8 cellular contexts compared by ENCODE assay signal in the genomic region with DNA sequence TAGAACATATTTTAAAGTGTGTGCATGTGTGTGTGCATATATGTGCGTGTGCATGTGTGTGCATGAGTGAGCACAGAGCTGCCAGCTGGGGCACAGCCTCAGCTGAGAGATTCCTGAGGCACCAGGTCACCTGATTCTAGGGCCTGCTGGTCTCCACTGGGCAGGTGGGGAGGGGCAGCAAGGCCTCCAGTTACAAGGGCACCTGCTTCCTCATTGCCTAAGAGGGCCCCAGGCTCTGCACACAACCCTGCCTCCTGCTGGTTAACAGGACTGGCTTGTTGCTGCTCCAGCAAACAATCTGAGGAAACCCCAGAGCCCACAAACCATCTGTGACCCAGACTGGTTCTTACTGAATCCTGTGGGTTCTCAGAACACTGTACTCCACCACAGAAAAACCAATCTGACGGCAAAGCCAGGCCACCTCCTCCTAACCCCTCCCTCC. TPM values are rescaled to one million over a fixed set of nuclear protein-coding genes. Genes with fewer than 3 reads are reported as not detected.
DNase-seq lines count a peak whose midpoint lies in the region; ATAC-seq, FAIRE-seq and TF ChIP-seq lines count a peak whose summit lies in the region.

No MANE protein-coding gene starts in this region.

- H3K9ac ChIP-seq in colonic mucosa (ENCODE audit: low read depth in 2 of 2, low read length in 2 of 2) = no peak overlapping the region

- peak; percentile 82 for ATAC-seq in HG03139 (IDR thresholded peaks at IDR 0.05; ENCODE audit: unreplicated experiment)
- peak; percentile 76 for ATAC-seq in activated CD4-positive, CD25-positive, alpha-beta regulatory T cell treated with anti-CD3 and anti-CD28 coated beads, Interleukin-2, amount 50 U/mL, for 24 hours

- H3K27ac Mint-ChIP-seq in nephron = peak overlapping the region; percentile 0 to 90 (median 67)

- H3K4me1 Mint-ChIP-seq in nephron = peaks cover 13% of the 10 kb centered on the region

- FAIRE-seq in GM19239 (lab: Jason Lieb, UNC) = peak; percentile 97

- no peaks in the 10 kb centered on the region for H3K36me3 ChIP-seq in colonic mucosa

- H3K4me3 ChIP-seq in colonic mucosa (no peak overlapping the region), coronary artery (no peak overlapping the region)

- H3K4me3 Mint-ChIP-seq in nephron = no peak overlapping the region

- intact Hi-C loops in colonic mucosa (cut with DNase I) = no loop called here

- no peaks in the 10 kb centered on the region for H3K9me3 Mint-ChIP-seq in nephron

- no peaks in the 10 kb centered on the region for H3K36me3 Mint-ChIP-seq in nephron (ENCODE audit: low read depth)

- no peaks in the 10 kb centered on the region for H3K27me3 ChIP-seq in colonic mucosa

- H3K27ac ChIP-seq in C4-2B = no peak overlapping the region
- no peak overlapping the region for H3K27ac ChIP-seq in colonic mucosa
- no peak overlapping the region for H3K27ac ChIP-seq in coronary artery

- no peaks in the 10 kb centered on the region for H3K4me1 ChIP-seq in colonic mucosa

- TF ChIP-seq CTCF in C4-2B (conservative IDR thresholded peaks at IDR 0.05) (peak; percentile 12), colonic mucosa (IDR thresholded peaks at IDR 0.05) (peak; percentile 16), nephron (IDR thresholded peaks at IDR 0.05; ENCODE audit: unreplicated experiment in 3 of 3) (peak in 2 of 3 experiments; percentile 20 to 47), coronary artery (IDR thresholded peaks at IDR 0.05) (no peak)

- DNase-seq in GM19239 (ENCODE audit: insufficient read length, low spot score) (no peak), NCI-H2171 treated with DMSO at 0.1 percent for 48 hours (lab: John Stamatoyannopoulos, UW) (peak; percentile 94), colonic mucosa (peak; percentile 77), coronary artery (ENCODE audit: low spot score) (no peak)

- H3K9me3 ChIP-seq in colonic mucosa = no peaks in the 10 kb centered on the region

- H3K27me3 Mint-ChIP-seq in nephron (ENCODE audit: low read depth) = peaks cover 3% of the 10 kb centered on the region

RNA-seq across cellular contexts. Expression of a gene that starts 22.9 kb away (rescaled TPM):
- total RNA-seq in colonic mucosa = 10 to 100 TPM; 32.1 to 57.2 TPM

RNA-seq across cellular contexts. Expression of a gene that starts 36.6 kb away (rescaled TPM):
- 1 to 10 TPM; 2.0 to 4.4 TPM for total RNA-seq in colonic mucosa

RNA-seq across cellular contexts. Expression of a gene that starts 57.5 kb away (rescaled TPM):
- total RNA-seq in colonic mucosa = 1 to 10 TPM; 1.6 to 3.1 TPM

Comparison
In these comparisons a context has a peak if more than half of its experiments do, and no peak if none do; other contexts are left out.
1. DNase-seq: peak in NCI-H2171 treated with DMSO at 0.1 percent for 48 hours (single experiment) and colonic mucosa (single experiment); none in GM19239 (single experiment) and coronary artery (single experiment).